In the genomic region with DNA sequence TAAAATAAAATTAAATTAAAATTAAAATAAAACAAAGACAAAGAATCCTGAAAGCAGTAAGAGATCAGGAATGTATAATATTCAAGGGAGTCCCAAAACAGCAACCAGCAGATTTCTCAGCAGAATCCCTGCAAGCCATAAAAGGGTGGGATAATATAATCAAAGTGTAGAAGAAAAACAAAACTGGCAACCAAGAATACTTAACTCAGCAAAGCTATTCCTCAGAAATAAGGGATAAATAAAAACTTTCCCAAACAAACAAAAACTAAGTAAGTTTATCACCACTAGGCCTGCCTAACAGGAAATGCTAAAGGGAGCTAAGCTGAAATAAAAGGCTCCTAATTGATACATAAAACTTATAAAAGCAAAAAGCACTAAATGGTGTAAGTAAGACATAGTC, we compare ENCODE assay signal across 8 cellular contexts.
"Had no signal": no experiment of that assay in that cellular context is flagged by ENCODE, and none has a peak within 500 bp of the region (broad histone marks: within the 10 kb centered on the region; RNA-seq: fewer than 3 reads in every experiment).

No MANE protein-coding gene starts in this region.

- H3K4me3 ChIP-seq: GM23248, HAP-1 had no signal

- H3K36me3 ChIP-seq: HAP-1 had no signal

- H3K4me3 Mint-ChIP-seq: IgD-negative memory B cell had no signal

- ATAC-seq: HCT116, HepG2 had no signal

- H3K9me3 ChIP-seq: HAP-1 had no signal

- H3K4me1 ChIP-seq: HAP-1 had no signal

- DNase-seq: GM23248, GOT3, H7, KBM-7 had no signal

- H3K4me1 Mint-ChIP-seq: IgD-negative memory B cell had no signal

- H3K9ac ChIP-seq: GM23248 had no signal
